1 cellular context compared by ENCODE assay signal in the genomic region with DNA sequence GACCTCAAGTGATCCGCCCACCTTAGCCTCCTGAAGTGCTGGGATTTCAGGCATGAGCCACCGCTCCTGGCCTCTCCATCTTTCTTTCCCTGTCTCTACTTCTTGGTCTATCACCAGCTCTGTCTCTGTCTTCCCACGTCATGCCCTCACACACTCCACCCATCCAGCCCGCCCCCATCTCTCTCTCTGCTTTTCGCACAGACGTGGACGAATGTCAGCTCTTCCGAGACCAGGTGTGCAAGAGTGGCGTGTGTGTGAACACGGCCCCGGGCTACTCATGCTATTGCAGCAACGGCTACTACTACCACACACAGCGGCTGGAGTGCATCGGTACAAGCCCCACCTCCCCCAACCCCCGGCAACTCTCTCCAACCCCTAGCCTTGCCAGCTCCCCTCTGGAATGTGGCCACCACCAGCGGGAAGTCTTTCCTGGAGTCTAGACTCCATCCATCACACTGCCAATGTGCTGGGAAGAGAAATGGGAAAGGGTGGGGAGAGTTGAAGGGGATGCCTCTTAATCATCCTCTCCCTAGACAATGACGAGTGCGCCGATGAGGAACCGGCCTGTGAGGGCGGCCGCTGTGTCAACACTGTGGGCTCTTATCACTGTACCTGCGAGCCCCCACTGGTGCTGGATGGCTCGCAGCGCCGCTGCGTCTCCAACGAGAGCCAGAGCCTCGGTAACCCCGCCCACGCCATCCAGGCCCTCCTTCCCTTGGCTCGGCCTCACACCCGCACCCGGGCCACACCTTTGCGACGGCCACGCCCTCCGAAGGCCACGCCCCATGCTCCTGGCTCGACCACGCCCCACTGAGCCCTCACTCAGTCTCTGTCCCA.
TF ChIP-seq lines count a peak whose summit lies in the region.

No MANE protein-coding gene starts in this region.

TF ChIP-seq in HEK293, 187 proteins besides CTCF, POLR2A, EP300 and RAD21 (continued from another document and continues in another):
- TF ChIP-seq ZNF394 (tag by site-specific recombination; IDR thresholded peaks at IDR 0.05; ENCODE audit: borderline replicate concordance), result peak; percentile 64; the same call in 1 of the 2 replicates
- no peak for TF ChIP-seq ZNF768 (tag by site-specific recombination; IDR thresholded peaks at IDR 0.05)
- TF ChIP-seq ZNF792 (tag by site-specific recombination; IDR thresholded peaks at IDR 0.05), result no peak
- TF ChIP-seq, protein P1, sequence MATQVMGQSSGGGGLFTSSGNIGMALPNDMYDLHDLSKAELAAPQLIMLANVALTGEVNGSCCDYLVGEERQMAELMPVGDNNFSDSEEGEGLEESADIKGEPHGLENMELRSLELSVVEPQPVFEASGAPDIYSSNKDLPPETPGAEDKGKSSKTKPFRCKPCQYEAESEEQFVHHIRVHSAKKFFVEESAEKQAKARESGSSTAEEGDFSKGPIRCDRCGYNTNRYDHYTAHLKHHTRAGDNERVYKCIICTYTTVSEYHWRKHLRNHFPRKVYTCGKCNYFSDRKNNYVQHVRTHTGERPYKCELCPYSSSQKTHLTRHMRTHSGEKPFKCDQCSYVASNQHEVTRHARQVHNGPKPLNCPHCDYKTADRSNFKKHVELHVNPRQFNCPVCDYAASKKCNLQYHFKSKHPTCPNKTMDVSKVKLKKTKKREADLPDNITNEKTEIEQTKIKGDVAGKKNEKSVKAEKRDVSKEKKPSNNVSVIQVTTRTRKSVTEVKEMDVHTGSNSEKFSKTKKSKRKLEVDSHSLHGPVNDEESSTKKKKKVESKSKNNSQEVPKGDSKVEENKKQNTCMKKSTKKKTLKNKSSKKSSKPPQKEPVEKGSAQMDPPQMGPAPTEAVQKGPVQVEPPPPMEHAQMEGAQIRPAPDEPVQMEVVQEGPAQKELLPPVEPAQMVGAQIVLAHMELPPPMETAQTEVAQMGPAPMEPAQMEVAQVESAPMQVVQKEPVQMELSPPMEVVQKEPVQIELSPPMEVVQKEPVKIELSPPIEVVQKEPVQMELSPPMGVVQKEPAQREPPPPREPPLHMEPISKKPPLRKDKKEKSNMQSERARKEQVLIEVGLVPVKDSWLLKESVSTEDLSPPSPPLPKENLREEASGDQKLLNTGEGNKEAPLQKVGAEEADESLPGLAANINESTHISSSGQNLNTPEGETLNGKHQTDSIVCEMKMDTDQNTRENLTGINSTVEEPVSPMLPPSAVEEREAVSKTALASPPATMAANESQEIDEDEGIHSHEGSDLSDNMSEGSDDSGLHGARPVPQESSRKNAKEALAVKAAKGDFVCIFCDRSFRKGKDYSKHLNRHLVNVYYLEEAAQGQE (tag by site-specific recombination; IDR thresholded peaks at IDR 0.05), result peak; percentile 76
- TF ChIP-seq ZFP3 (tag by site-specific recombination; IDR thresholded peaks at IDR 0.05; ENCODE audit: low read depth), result no peak
- TF ChIP-seq OSR2 (tag by site-specific recombination; IDR thresholded peaks at IDR 0.05), result peak; percentile 78
- peak; percentile 92 for TF ChIP-seq ZNF366 (tag by site-specific recombination; conservative IDR thresholded peaks at IDR 0.05)
- TF ChIP-seq, protein P2, sequence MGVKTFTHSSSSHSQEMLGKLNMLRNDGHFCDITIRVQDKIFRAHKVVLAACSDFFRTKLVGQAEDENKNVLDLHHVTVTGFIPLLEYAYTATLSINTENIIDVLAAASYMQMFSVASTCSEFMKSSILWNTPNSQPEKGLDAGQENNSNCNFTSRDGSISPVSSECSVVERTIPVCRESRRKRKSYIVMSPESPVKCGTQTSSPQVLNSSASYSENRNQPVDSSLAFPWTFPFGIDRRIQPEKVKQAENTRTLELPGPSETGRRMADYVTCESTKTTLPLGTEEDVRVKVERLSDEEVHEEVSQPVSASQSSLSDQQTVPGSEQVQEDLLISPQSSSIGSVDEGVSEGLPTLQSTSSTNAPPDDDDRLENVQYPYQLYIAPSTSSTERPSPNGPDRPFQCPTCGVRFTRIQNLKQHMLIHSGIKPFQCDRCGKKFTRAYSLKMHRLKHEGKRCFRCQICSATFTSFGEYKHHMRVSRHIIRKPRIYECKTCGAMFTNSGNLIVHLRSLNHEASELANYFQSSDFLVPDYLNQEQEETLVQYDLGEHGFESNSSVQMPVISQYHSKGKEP (tag by site-specific recombination; IDR thresholded peaks at IDR 0.05), result no peak
- TF ChIP-seq KLF1 (tag by site-specific recombination; IDR thresholded peaks at IDR 0.05), result peak; percentile 100
- no peak for TF ChIP-seq ZNF266 (tag by site-specific recombination; IDR thresholded peaks at IDR 0.05; ENCODE audit: low read depth)
- TF ChIP-seq, protein P3, sequence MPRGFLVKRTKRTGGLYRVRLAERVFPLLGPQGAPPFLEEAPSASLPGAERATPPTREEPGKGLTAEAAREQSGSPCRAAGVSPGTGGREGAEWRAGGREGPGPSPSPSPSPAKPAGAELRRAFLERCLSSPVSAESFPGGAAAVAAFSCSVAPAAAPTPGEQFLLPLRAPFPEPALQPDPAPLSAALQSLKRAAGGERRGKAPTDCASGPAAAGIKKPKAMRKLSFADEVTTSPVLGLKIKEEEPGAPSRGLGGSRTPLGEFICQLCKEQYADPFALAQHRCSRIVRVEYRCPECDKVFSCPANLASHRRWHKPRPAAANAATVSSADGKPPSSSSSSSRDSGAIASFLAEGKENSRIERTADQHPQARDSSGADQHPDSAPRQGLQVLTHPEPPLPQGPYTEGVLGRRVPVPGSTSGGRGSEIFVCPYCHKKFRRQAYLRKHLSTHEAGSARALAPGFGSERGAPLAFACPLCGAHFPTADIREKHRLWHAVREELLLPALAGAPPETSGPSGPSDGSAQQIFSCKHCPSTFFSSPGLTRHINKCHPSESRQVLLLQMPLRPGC (tag by site-specific recombination; IDR thresholded peaks at IDR 0.05), result peak; percentile 77
- TF ChIP-seq ZBTB21 (tag by site-specific recombination; IDR thresholded peaks at IDR 0.05), result peak; percentile 77
- TF ChIP-seq, protein P4, sequence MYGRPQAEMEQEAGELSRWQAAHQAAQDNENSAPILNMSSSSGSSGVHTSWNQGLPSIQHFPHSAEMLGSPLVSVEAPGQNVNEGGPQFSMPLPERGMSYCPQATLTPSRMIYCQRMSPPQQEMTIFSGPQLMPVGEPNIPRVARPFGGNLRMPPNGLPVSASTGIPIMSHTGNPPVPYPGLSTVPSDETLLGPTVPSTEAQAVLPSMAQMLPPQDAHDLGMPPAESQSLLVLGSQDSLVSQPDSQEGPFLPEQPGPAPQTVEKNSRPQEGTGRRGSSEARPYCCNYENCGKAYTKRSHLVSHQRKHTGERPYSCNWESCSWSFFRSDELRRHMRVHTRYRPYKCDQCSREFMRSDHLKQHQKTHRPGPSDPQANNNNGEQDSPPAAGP (tag by site-specific recombination; IDR thresholded peaks at IDR 0.05), result peak; percentile 100
- TF ChIP-seq ZFHX2 (tag by site-specific recombination; conservative IDR thresholded peaks at IDR 0.05), result peak; percentile 96
- TF ChIP-seq, protein P5, sequence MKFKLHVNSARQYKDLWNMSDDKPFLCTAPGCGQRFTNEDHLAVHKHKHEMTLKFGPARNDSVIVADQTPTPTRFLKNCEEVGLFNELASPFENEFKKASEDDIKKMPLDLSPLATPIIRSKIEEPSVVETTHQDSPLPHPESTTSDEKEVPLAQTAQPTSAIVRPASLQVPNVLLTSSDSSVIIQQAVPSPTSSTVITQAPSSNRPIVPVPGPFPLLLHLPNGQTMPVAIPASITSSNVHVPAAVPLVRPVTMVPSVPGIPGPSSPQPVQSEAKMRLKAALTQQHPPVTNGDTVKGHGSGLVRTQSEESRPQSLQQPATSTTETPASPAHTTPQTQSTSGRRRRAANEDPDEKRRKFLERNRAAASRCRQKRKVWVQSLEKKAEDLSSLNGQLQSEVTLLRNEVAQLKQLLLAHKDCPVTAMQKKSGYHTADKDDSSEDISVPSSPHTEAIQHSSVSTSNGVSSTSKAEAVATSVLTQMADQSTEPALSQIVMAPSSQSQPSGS (tag by site-specific recombination; IDR thresholded peaks at IDR 0.05; ENCODE audit: low read depth), result no peak
- TF ChIP-seq ZXDB (tag by site-specific recombination; IDR thresholded peaks at IDR 0.05), result peak; percentile 87
- TF ChIP-seq ZNF629 (tag by site-specific recombination; IDR thresholded peaks at IDR 0.05), result peak; percentile 92
- peak; percentile 99 for TF ChIP-seq ZIC2 (tag by site-specific recombination; IDR thresholded peaks at IDR 0.05)
- no peak for TF ChIP-seq ZNF404 (tag by site-specific recombination; IDR thresholded peaks at IDR 0.05)
- peak; percentile 77; the same call in 1 of the 2 replicates for TF ChIP-seq ZNF391 (tag by site-specific recombination; IDR thresholded peaks at IDR 0.05; ENCODE audit: borderline replicate concordance, low read depth)
- no peak for TF ChIP-seq SCRT2 (tag by site-specific recombination; IDR thresholded peaks at IDR 0.05)
- TF ChIP-seq ZNF623 (tag by site-specific recombination; IDR thresholded peaks at IDR 0.05), result no peak
- TF ChIP-seq ZNF23 (tag by site-specific recombination; IDR thresholded peaks at IDR 0.05; ENCODE audit: borderline replicate concordance), result no peak
- peak; percentile 90 for TF ChIP-seq ZNF341 (tag by site-specific recombination; IDR thresholded peaks at IDR 0.05; ENCODE audit: low read depth)
- TF ChIP-seq ZNF677 (tag by site-specific recombination; IDR thresholded peaks at IDR 0.05), result no peak
- TF ChIP-seq ZBTB17 (tag by site-specific recombination; IDR thresholded peaks at IDR 0.05), result peak; percentile 98
- TF ChIP-seq, protein P6, sequence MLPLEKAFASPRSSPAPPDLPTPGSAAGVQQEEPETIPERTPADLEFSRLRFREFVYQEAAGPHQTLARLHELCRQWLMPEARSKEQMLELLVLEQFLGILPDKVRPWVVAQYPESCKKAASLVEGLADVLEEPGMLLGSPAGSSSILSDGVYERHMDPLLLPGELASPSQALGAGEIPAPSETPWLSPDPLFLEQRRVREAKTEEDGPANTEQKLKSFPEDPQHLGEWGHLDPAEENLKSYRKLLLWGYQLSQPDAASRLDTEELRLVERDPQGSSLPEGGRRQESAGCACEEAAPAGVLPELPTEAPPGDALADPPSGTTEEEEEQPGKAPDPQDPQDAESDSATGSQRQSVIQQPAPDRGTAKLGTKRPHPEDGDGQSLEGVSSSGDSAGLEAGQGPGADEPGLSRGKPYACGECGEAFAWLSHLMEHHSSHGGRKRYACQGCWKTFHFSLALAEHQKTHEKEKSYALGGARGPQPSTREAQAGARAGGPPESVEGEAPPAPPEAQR (tag by site-specific recombination; IDR thresholded peaks at IDR 0.05), result 0 out of 2 replicates have a peak, but pooled peaks have one; percentile 28
- TF ChIP-seq ZNF843 (tag by site-specific recombination; IDR thresholded peaks at IDR 0.05), result 0 out of 2 replicates have a peak, but pooled peaks have one; percentile 75
- TF ChIP-seq ZSCAN23 (tag by site-specific recombination; IDR thresholded peaks at IDR 0.05), result peak; percentile 20; the same call in 1 of the 2 replicates
- TF ChIP-seq ZNF157 (tag by site-specific recombination; IDR thresholded peaks at IDR 0.05), result 0 out of 2 replicates have a peak, but pooled peaks have one; percentile 30
- TF ChIP-seq ZNF660 (tag by site-specific recombination; IDR thresholded peaks at IDR 0.05), result no peak; the same call in 1 of the 2 replicates
- peak; percentile 58; the same call in 1 of the 2 replicates for TF ChIP-seq MZF1 (tag by site-specific recombination; IDR thresholded peaks at IDR 0.05; ENCODE audit: borderline replicate concordance)
- no peak for TF ChIP-seq ZNF121 (tag by site-specific recombination; IDR thresholded peaks at IDR 0.05)
- TF ChIP-seq KLF9 (tag by site-specific recombination; IDR thresholded peaks at IDR 0.05; ENCODE audit: low read depth), result peak; percentile 100
- TF ChIP-seq, protein P7, sequence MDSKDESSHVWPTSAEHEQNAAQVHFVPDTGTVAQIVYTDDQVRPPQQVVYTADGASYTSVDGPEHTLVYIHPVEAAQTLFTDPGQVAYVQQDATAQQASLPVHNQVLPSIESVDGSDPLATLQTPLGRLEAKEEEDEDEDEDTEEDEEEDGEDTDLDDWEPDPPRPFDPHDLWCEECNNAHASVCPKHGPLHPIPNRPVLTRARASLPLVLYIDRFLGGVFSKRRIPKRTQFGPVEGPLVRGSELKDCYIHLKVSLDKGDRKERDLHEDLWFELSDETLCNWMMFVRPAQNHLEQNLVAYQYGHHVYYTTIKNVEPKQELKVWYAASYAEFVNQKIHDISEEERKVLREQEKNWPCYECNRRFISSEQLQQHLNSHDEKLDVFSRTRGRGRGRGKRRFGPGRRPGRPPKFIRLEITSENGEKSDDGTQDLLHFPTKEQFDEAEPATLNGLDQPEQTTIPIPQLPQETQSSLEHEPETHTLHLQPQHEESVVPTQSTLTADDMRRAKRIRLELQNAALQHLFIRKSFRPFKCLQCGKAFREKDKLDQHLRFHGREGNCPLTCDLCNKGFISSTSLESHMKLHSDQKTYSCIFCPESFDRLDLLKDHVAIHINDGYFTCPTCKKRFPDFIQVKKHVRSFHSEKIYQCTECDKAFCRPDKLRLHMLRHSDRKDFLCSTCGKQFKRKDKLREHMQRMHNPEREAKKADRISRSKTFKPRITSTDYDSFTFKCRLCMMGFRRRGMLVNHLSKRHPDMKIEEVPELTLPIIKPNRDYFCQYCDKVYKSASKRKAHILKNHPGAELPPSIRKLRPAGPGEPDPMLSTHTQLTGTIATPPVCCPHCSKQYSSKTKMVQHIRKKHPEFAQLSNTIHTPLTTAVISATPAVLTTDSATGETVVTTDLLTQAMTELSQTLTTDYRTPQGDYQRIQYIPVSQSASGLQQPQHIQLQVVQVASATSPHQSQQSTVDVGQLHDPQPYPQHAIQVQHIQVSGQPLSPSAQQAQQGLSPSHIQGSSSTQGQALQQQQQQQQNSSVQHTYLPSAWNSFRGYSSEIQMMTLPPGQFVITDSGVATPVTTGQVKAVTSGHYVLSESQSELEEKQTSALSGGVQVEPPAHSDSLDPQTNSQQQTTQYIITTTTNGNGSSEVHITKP (tag by site-specific recombination; IDR thresholded peaks at IDR 0.05), result peak; percentile 77
- peak; percentile 95 for TF ChIP-seq EGR2 (tag by site-specific recombination; IDR thresholded peaks at IDR 0.05; ENCODE audit: low read depth)
- TF ChIP-seq ZNF777 (tag by site-specific recombination; IDR thresholded peaks at IDR 0.05; ENCODE audit: borderline replicate concordance), result peak; percentile 71; the same call in 1 of the 2 replicates
- TF ChIP-seq ZNF350 (tag by site-specific recombination; IDR thresholded peaks at IDR 0.05), result no peak
- no peak for TF ChIP-seq ZNF37A (tag by site-specific recombination; IDR thresholded peaks at IDR 0.05)
- TF ChIP-seq, protein P8, sequence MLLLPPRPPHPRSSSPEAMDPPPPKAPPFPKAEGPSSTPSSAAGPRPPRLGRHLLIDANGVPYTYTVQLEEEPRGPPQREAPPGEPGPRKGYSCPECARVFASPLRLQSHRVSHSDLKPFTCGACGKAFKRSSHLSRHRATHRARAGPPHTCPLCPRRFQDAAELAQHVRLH (tag by site-specific recombination; IDR thresholded peaks at IDR 0.05), result no peak
- TF ChIP-seq ZNF19 (tag by site-specific recombination; IDR thresholded peaks at IDR 0.05; ENCODE audit: low read depth), result no peak
- TF ChIP-seq, protein P9, sequence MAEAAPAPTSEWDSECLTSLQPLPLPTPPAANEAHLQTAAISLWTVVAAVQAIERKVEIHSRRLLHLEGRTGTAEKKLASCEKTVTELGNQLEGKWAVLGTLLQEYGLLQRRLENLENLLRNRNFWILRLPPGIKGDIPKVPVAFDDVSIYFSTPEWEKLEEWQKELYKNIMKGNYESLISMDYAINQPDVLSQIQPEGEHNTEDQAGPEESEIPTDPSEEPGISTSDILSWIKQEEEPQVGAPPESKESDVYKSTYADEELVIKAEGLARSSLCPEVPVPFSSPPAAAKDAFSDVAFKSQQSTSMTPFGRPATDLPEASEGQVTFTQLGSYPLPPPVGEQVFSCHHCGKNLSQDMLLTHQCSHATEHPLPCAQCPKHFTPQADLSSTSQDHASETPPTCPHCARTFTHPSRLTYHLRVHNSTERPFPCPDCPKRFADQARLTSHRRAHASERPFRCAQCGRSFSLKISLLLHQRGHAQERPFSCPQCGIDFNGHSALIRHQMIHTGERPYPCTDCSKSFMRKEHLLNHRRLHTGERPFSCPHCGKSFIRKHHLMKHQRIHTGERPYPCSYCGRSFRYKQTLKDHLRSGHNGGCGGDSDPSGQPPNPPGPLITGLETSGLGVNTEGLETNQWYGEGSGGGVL (tag by site-specific recombination; IDR thresholded peaks at IDR 0.05), result peak; percentile 87
